9 cellular contexts compared by ENCODE assay signal in the genomic region with DNA sequence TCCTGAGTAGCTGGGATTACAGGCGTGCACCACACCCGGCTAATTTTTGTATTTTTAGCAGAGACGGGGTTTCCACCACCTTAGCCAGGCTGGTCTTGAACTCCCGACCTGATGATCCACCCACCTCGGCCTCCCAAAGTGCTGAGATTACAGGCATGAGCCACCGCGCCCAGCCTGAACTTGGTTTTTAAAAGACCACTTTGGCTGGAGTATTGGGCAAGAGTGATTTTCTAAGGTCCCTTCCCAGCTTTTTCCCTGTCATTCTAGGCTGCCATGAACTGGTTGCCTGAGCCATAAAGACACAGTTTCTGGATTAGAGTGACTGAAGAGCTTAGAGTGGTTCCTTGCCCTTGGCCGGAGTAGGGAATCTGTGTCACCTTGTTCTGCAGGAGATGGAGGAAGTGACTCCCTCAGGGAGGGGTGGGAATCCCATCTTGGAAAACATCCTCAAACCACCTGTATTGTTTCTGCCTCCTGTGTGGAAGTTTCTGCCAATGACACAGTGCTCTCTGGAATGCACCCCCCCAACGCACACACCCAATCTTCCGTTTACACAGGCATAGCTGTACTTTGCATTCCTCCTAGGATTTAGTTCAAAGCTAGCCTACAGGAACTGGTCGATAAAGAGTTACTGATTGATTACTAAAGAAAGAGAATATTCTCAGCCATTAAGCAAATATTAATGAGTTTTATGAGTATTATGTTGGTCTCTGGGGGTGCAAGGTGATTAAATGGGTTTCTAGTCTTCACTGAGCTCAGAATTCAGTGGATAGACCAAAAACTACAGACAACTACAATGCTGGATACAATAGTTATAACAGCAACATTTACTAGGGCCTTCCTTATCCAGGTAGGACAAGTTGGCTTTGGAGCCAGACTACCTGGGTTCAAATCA. TPM values are rescaled to one million over a fixed set of nuclear protein-coding genes. Genes with fewer than 3 reads are reported as not detected.
DNase-seq lines count a peak whose midpoint lies in the region; ATAC-seq and TF ChIP-seq lines count a peak whose summit lies in the region.
"Had no signal": no experiment of that assay in that cellular context is flagged by ENCODE, and none has a peak within 500 bp of the region (broad histone marks: within the 10 kb centered on the region; RNA-seq: fewer than 3 reads in every experiment).

No MANE protein-coding gene starts in this region.

- no peaks in the 10 kb centered on the region for H3K27me3 ChIP-seq in right lobe of liver

- H3K4me1 Mint-ChIP-seq in activated T-cell treated with anti-CD3 and anti-CD28 coated beads, Interleukin-2, amount 50 U/mL, for 72 hours (ENCODE audit: low read depth): peaks cover 75% of the 10 kb centered on the region
- peaks cover 64% of the 10 kb centered on the region for H3K4me1 Mint-ChIP-seq in activated T-cell treated with anti-CD3 and anti-CD28 coated beads, Interleukin-2, amount 50 U/mL, for 4 hours (ENCODE audit: low read depth)

- H3K27ac Mint-ChIP-seq in activated T-cell treated with anti-CD3 and anti-CD28 coated beads, Interleukin-2, amount 50 U/mL, for 72 hours: peak overlapping the region; percentile 17

- H3K27ac ChIP-seq in right lobe of liver: peak overlapping the region; percentile 46 to 56 (median 56)

- TF ChIP-seq POLR2A in right lobe of liver (IDR thresholded peaks at IDR 0.05): no peak

- no peaks in the 10 kb centered on the region for H3K27me3 Mint-ChIP-seq in activated T-cell treated with anti-CD3 and anti-CD28 coated beads, Interleukin-2, amount 50 U/mL, for 72 hours (ENCODE audit: low read depth)
- H3K27me3 Mint-ChIP-seq in activated T-cell treated with anti-CD3 and anti-CD28 coated beads, Interleukin-2, amount 50 U/mL, for 4 hours (ENCODE audit: low read depth): no peaks in the 10 kb centered on the region

- no peak for DNase-seq in activated T-cell treated with anti-CD3 and anti-CD28 coated beads, Interleukin-2, amount 50 U/mL, for 72 hours
- DNase-seq in activated T-cell treated with anti-CD3 and anti-CD28 coated beads, Interleukin-2, amount 50 U/mL, for 4 hours: no peak
- DNase-seq in cardiac fibroblast (ENCODE audit: low read depth in 2 of 2): peak; percentile 43 to 88
- DNase-seq in right lobe of liver: peak; percentile 56 to 72 (median 68)
- DNase-seq in ureter (ENCODE audit: low spot score): peak; percentile 56
- no peak for DNase-seq in NCI-H2171 treated with DMSO at 0.1 percent for 48 hours (lab: John Stamatoyannopoulos, UW)
- no peak for DNase-seq in NCI-H2107 (lab: John Stamatoyannopoulos, UW)
- DNase-seq: effector CD4-positive, alpha-beta T cell had no signal

- H3K9me3 ChIP-seq in right lobe of liver: no peaks in the 10 kb centered on the region

- H3K4me1 ChIP-seq in right lobe of liver: peaks cover 0 to 74% (median 30%) of the 10 kb centered on the region in 4 donors

- intact Hi-C loops in right lobe of liver (cut with DNase I): no loop called here

- H3K4me3 ChIP-seq in cardiac fibroblast (replicated peaks in 1 of 2; ENCODE audit: low read depth in 2 of 2, low read length in 2 of 2): no peak overlapping the region
- no peak overlapping the region for H3K4me3 ChIP-seq in right lobe of liver

- no peak overlapping the region for H3K4me3 Mint-ChIP-seq in activated T-cell treated with anti-CD3 and anti-CD28 coated beads, Interleukin-2, amount 50 U/mL, for 72 hours
- H3K4me3 Mint-ChIP-seq in activated T-cell treated with anti-CD3 and anti-CD28 coated beads, Interleukin-2, amount 50 U/mL, for 4 hours: no peak overlapping the region

- TF ChIP-seq CTCF in cardiac fibroblast (IDR thresholded peaks at IDR 0.05; ENCODE audit: low read depth, low read length) (no peak), right lobe of liver (IDR thresholded peaks at IDR 0.05) (no peak)

- ATAC-seq in activated T-cell treated with anti-CD3 and anti-CD28 coated beads, Interleukin-2, amount 50 U/mL, for 72 hours (replicated peaks in 1 of 2): no peak
- ATAC-seq in activated T-cell treated with anti-CD3 and anti-CD28 coated beads, Interleukin-2, amount 50 U/mL, for 4 hours: no peak
- ATAC-seq in right lobe of liver (peak; percentile 77 to 87 (median 86)), HG03045 (IDR thresholded peaks at IDR 0.05; ENCODE audit: unreplicated experiment) (no peak)

- peaks cover 0 to 1% of the 10 kb centered on the region in 2 donors for H3K9me3 Mint-ChIP-seq in activated T-cell treated with anti-CD3 and anti-CD28 coated beads, Interleukin-2, amount 50 U/mL, for 72 hours
- H3K9me3 Mint-ChIP-seq in activated T-cell treated with anti-CD3 and anti-CD28 coated beads, Interleukin-2, amount 50 U/mL, for 4 hours: no peaks in the 10 kb centered on the region

- WGBS in right lobe of liver (ENCODE audit: insufficient coverage, low coverage, low lambda C conversion rate, missing lambda C conversion rate): 52% methylated on average over 11 of the region's 11 CpGs

- H3K36me3 ChIP-seq in right lobe of liver: peaks cover 0 to 8% (median 2%) of the 10 kb centered on the region in 4 donors

- H3K36me3 Mint-ChIP-seq in activated T-cell treated with anti-CD3 and anti-CD28 coated beads, Interleukin-2, amount 50 U/mL, for 72 hours (ENCODE audit: insufficient read depth in 2 of 2): peaks cover 9 to 28% of the 10 kb centered on the region in 2 donors
- H3K36me3 Mint-ChIP-seq in activated T-cell treated with anti-CD3 and anti-CD28 coated beads, Interleukin-2, amount 50 U/mL, for 4 hours (ENCODE audit: insufficient read depth): peaks cover 50% of the 10 kb centered on the region

RNA-seq across cellular contexts. Expression of a gene that starts 18.2 kb away (rescaled TPM):
- total RNA-seq in activated T-cell treated with anti-CD3 and anti-CD28 coated beads, Interleukin-2, amount 50 U/mL, for 72 hours: 100 to 1,000 TPM; 120 to 152 TPM
- total RNA-seq in activated T-cell treated with anti-CD3 and anti-CD28 coated beads, Interleukin-2, amount 50 U/mL, for 4 hours: 100 to 1,000 TPM; 237 to 274 (median 248) TPM
- 10 to 100 TPM; 30.5 to 96.1 (median 63.4) TPM for total RNA-seq in right lobe of liver
- 91.4 TPM for total RNA-seq in ureter

RNA-seq across cellular contexts. Expression of a gene that starts 34.6 kb away (rescaled TPM):
- total RNA-seq in activated T-cell treated with anti-CD3 and anti-CD28 coated beads, Interleukin-2, amount 50 U/mL, for 72 hours: 100 to 1,000 TPM; 114 to 132 TPM
- total RNA-seq in activated T-cell treated with anti-CD3 and anti-CD28 coated beads, Interleukin-2, amount 50 U/mL, for 4 hours: 1 to 10 TPM; 8.0 to 9.9 (median 9.3) TPM
- total RNA-seq in right lobe of liver: 1 to 10 TPM in 5 of 6 experiments, under 1 TPM in 1; 0.56 to 8.3 (median 2.8) TPM
- total RNA-seq in ureter: 0.81 TPM

Comparison
In these comparisons a context has a peak if more than half of its experiments do, and no peak if none do; other contexts are left out.
1. RNA of a gene that starts 34.6 kb away (total RNA-seq): 114 to 132 TPM in activated T-cell treated with anti-CD3 and anti-CD28 coated beads, Interleukin-2, amount 50 U/mL, for 72 hours; 8.0 to 9.9 TPM in activated T-cell treated with anti-CD3 and anti-CD28 coated beads, Interleukin-2, amount 50 U/mL, for 4 hours, 0.56 to 8.3 TPM in right lobe of liver and 0.81 TPM in ureter (single experiment); every median in the first group is over 10 times any median in the second.
2. ATAC-seq: peak in right lobe of liver (4 of 4); none in activated T-cell treated with anti-CD3 and anti-CD28 coated beads, Interleukin-2, amount 50 U/mL, for 72 hours (0 of 2), activated T-cell treated with anti-CD3 and anti-CD28 coated beads, Interleukin-2, amount 50 U/mL, for 4 hours (0 of 2) and HG03045 (single experiment).
3. DNase-seq: peak in cardiac fibroblast (2 of 2), right lobe of liver (3 of 3) and ureter (single experiment); none in activated T-cell treated with anti-CD3 and anti-CD28 coated beads, Interleukin-2, amount 50 U/mL, for 72 hours (0 of 2), activated T-cell treated with anti-CD3 and anti-CD28 coated beads, Interleukin-2, amount 50 U/mL, for 4 hours (single experiment), NCI-H2171 treated with DMSO at 0.1 percent for 48 hours (single experiment) and NCI-H2107 (single experiment).